1 cellular context compared by ENCODE assay signal in genomic region chr15:82488250-82488649, GRCh38.
A peak's percentile ranks its signal among the peaks of the same experiment; 100 is the strongest.
TF ChIP-seq lines count a peak whose summit lies in the region.

No MANE protein-coding gene starts in this region.

TF ChIP-seq in HepG2, 621 proteins besides CTCF, POLR2A, EP300 and RAD21:
- TF ChIP-seq PCBP1 (IDR thresholded peaks at IDR 0.05; ENCODE audit: borderline replicate concordance, low read depth, low read length) (0 out of 2 replicates have a peak, but pooled peaks have one; percentile 50), HNRNPK (IDR thresholded peaks at IDR 0.05; ENCODE audit: low read depth, low read length, poor library complexity, severe bottlenecking) (peak; percentile 66)
